Comparison of ENCODE assay signal across 1 cellular context in the genomic region with DNA sequence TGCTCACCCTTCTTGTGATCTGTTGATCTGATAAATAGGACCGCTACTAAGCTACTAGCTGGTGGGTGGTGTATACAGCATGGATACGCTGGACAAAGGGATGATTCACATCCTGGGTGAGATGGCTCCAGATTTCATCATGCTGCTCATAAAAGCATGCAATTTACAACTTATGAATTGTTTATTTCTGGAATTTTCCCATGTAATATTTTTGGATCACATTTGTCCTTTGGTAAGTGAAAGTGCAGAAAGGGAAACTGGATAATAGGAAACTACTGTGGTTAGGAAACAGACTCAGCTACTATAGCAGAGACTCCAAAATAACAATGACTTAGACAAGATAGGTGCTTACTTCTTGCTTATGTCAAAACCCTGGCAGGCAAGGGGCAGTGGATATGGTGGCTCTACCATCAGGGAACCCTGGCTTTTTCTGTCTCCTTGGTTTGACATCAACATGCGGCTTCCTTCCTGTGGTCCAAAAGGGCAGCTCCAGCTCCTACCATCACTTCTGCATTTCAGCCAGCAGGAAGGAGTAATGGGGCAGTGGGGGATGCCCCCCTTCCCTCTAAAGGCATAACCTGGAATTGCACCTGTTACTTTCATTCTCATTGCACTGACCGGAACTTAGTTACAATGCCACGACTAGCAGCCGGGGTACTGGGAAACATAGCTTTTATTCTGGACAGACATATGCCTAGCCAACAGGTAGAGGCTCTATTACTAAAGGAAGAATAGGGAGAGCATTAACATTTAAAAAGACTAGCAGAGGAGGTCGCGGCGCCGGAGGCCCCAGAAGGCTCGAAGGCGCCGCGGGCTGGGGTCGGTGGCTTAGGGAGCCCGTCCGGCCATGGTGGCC.
TF ChIP-seq lines count a peak whose summit lies in the region.

No MANE protein-coding gene starts in this region.

TF ChIP-seq in WTC11, 78 proteins besides CTCF, POLR2A, EP300 and RAD21 (continued from another document):
- TF ChIP-seq USF2 (CRISPR knock-in tag; IDR thresholded peaks at IDR 0.05) (no peak), ZNF671 (CRISPR knock-in tag; IDR thresholded peaks at IDR 0.05) (0 out of 2 replicates have a peak, but pooled peaks have one; percentile 77), GABPB1 (CRISPR knock-in tag; IDR thresholded peaks at IDR 0.05) (peak; percentile 93), E2F5 (CRISPR knock-in tag; IDR thresholded peaks at IDR 0.05) (no peak), EMX1 (CRISPR knock-in tag; IDR thresholded peaks at IDR 0.05) (peak; percentile 95), ZNF138 (CRISPR knock-in tag; conservative IDR thresholded peaks at IDR 0.05) (no peak), ZNF263 (CRISPR knock-in tag; IDR thresholded peaks at IDR 0.05; ENCODE audit: low read depth) (no peak), RORB (CRISPR knock-in tag; IDR thresholded peaks at IDR 0.05) (no peak), USF1 (CRISPR knock-in tag; IDR thresholded peaks at IDR 0.05) (no peak), ZNF532 (CRISPR knock-in tag; IDR thresholded peaks at IDR 0.05; ENCODE audit: borderline replicate concordance) (peak; percentile 87; the same call in 1 of the 2 replicates), MAX (CRISPR knock-in tag; IDR thresholded peaks at IDR 0.05) (no peak), ZBTB21 (CRISPR knock-in tag; IDR thresholded peaks at IDR 0.05; ENCODE audit: borderline replicate concordance) (no peak)
- TF ChIP-seq, protein P1, sequence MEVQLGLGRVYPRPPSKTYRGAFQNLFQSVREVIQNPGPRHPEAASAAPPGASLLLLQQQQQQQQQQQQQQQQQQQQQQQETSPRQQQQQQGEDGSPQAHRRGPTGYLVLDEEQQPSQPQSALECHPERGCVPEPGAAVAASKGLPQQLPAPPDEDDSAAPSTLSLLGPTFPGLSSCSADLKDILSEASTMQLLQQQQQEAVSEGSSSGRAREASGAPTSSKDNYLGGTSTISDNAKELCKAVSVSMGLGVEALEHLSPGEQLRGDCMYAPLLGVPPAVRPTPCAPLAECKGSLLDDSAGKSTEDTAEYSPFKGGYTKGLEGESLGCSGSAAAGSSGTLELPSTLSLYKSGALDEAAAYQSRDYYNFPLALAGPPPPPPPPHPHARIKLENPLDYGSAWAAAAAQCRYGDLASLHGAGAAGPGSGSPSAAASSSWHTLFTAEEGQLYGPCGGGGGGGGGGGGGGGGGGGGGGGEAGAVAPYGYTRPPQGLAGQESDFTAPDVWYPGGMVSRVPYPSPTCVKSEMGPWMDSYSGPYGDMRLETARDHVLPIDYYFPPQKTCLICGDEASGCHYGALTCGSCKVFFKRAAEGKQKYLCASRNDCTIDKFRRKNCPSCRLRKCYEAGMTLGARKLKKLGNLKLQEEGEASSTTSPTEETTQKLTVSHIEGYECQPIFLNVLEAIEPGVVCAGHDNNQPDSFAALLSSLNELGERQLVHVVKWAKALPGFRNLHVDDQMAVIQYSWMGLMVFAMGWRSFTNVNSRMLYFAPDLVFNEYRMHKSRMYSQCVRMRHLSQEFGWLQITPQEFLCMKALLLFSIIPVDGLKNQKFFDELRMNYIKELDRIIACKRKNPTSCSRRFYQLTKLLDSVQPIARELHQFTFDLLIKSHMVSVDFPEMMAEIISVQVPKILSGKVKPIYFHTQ (CRISPR knock-in tag; IDR thresholded peaks at IDR 0.05), result 0 out of 2 replicates have a peak, but pooled peaks have one; percentile 68
- TF ChIP-seq, protein P2, sequence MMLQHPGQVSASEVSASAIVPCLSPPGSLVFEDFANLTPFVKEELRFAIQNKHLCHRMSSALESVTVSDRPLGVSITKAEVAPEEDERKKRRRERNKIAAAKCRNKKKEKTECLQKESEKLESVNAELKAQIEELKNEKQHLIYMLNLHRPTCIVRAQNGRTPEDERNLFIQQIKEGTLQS (CRISPR knock-in tag; conservative IDR thresholded peaks at IDR 0.05), result no peak
TF ChIP-seq in WTC11: peak in this region for 11.
